ENCODE assay signal across 11 cellular contexts in genomic region chr20:5114403-5114802, GRCh38. TPM values are rescaled to one million over a fixed set of nuclear protein-coding genes. Genes with fewer than 3 reads are reported as not detected.
DNase-seq lines count a peak whose midpoint lies in the region; ATAC-seq and TF ChIP-seq lines count a peak whose summit lies in the region.
"Had no signal": no experiment of that assay in that cellular context is flagged by ENCODE, and none has a peak within 500 bp of the region (broad histone marks: within the 10 kb centered on the region; RNA-seq: fewer than 3 reads in every experiment).

No MANE protein-coding gene starts in this region.

- no peak overlapping the region for H3K4me3 ChIP-seq in CD8-positive, alpha-beta T cell (ENCODE audit: low read depth, low read length)
- H3K4me3 ChIP-seq: cardiac muscle cell, testis had no signal

- H3K4me1 Mint-ChIP-seq in CD8-positive, alpha-beta T cell (ENCODE audit: low read depth) = peaks cover 40% of the 10 kb centered on the region
- H3K4me1 Mint-ChIP-seq in HFFc6 (ENCODE audit: low read depth) = peaks cover 38% of the 10 kb centered on the region
- peaks cover 45% of the 10 kb centered on the region for H3K4me1 Mint-ChIP-seq in activated CD8-positive, alpha-beta T cell treated with anti-CD3 and anti-CD28 coated beads for 36 hours (ENCODE audit: low read depth)
- peaks cover 32 to 40% of the 10 kb centered on the region in 2 donors for H3K4me1 Mint-ChIP-seq in natural killer cell treated with Interleukin-12 subunit alpha and Interleukin-12 subunit beta and Interleukin-15 and Interleukin-18, amount 100 ng/mL, for 72 hours (ENCODE audit: low read depth in 2 of 2)
- peaks cover 35% of the 10 kb centered on the region for H3K4me1 Mint-ChIP-seq in chondrocyte (ENCODE audit: low read depth)

- peak overlapping the region; percentile 32 for H3K27ac Mint-ChIP-seq in CD8-positive, alpha-beta T cell
- peak overlapping the region; percentile 48 for H3K27ac Mint-ChIP-seq in HFFc6
- peak overlapping the region; percentile 89 for H3K27ac Mint-ChIP-seq in activated CD8-positive, alpha-beta T cell treated with anti-CD3 and anti-CD28 coated beads for 36 hours
- H3K27ac Mint-ChIP-seq in natural killer cell treated with Interleukin-12 subunit alpha and Interleukin-12 subunit beta and Interleukin-15 and Interleukin-18, amount 100 ng/mL, for 72 hours = peak overlapping the region; percentile 89 to 97
- H3K27ac Mint-ChIP-seq in chondrocyte (ENCODE audit: unreplicated experiment) = no peak overlapping the region

- no peak overlapping the region for H3K27ac ChIP-seq in CD8-positive, alpha-beta T cell (ENCODE audit: low read depth, low read length)
- H3K27ac ChIP-seq: testis had no signal

- peaks cover 28% of the 10 kb centered on the region for H3K4me1 ChIP-seq in CD8-positive, alpha-beta T cell (ENCODE audit: insufficient read depth, low read length)

- peaks cover 55% of the 10 kb centered on the region for H3K36me3 Mint-ChIP-seq in CD8-positive, alpha-beta T cell
- H3K36me3 Mint-ChIP-seq in HFFc6 (ENCODE audit: low read depth) = peaks cover 46% of the 10 kb centered on the region
- peaks cover 70% of the 10 kb centered on the region for H3K36me3 Mint-ChIP-seq in activated CD8-positive, alpha-beta T cell treated with anti-CD3 and anti-CD28 coated beads for 36 hours (ENCODE audit: low read depth)
- peaks cover 33% of the 10 kb centered on the region for H3K36me3 Mint-ChIP-seq in natural killer cell treated with Interleukin-12 subunit alpha and Interleukin-12 subunit beta and Interleukin-15 and Interleukin-18, amount 100 ng/mL, for 72 hours
- peaks cover 9% of the 10 kb centered on the region for H3K36me3 Mint-ChIP-seq in chondrocyte (ENCODE audit: low read depth)

- POLR2A ChIA-PET in CD8-positive, alpha-beta T cell (lab: Charles Lee) = interaction anchor here (0.6 to 1.0 kb wide), 3 partner anchors 11 to 52 kb away, joined by 3 to 4 read pairs (median 3); no protein-coding TSS in a partner anchor
- POLR2A ChIA-PET in activated CD8-positive, alpha-beta T cell treated with anti-CD3 and anti-CD28 coated beads for 36 hours (lab: Charles Lee) = interaction anchor here (0.5 to 1.2 kb wide), 3 partner anchors 21 to 313 kb away, joined by 3 read pairs; no protein-coding TSS in a partner anchor

- no peaks in the 10 kb centered on the region for H3K9me3 ChIP-seq in CD8-positive, alpha-beta T cell (ENCODE audit: low read length)
- H3K9me3 ChIP-seq: testis had no signal

- peaks cover 41% of the 10 kb centered on the region for H3K36me3 ChIP-seq in CD8-positive, alpha-beta T cell (ENCODE audit: insufficient read depth, low read length)

- no peaks in the 10 kb centered on the region for H3K27me3 Mint-ChIP-seq in CD8-positive, alpha-beta T cell (ENCODE audit: low read depth)
- peaks cover 2% of the 10 kb centered on the region for H3K27me3 Mint-ChIP-seq in HFFc6 (ENCODE audit: insufficient read depth)
- H3K27me3 Mint-ChIP-seq in activated CD8-positive, alpha-beta T cell treated with anti-CD3 and anti-CD28 coated beads for 36 hours = no peaks in the 10 kb centered on the region
- no peaks in the 10 kb centered on the region for H3K27me3 Mint-ChIP-seq in natural killer cell treated with Interleukin-12 subunit alpha and Interleukin-12 subunit beta and Interleukin-15 and Interleukin-18, amount 100 ng/mL, for 72 hours
- H3K27me3 Mint-ChIP-seq in chondrocyte (ENCODE audit: low read depth) = no peaks in the 10 kb centered on the region

- H3K9me3 Mint-ChIP-seq in CD8-positive, alpha-beta T cell = no peaks in the 10 kb centered on the region
- H3K9me3 Mint-ChIP-seq in HFFc6 = no peaks in the 10 kb centered on the region
- no peaks in the 10 kb centered on the region for H3K9me3 Mint-ChIP-seq in activated CD8-positive, alpha-beta T cell treated with anti-CD3 and anti-CD28 coated beads for 36 hours
- H3K9me3 Mint-ChIP-seq in natural killer cell treated with Interleukin-12 subunit alpha and Interleukin-12 subunit beta and Interleukin-15 and Interleukin-18, amount 100 ng/mL, for 72 hours = no peaks in the 10 kb centered on the region
- no peaks in the 10 kb centered on the region for H3K9me3 Mint-ChIP-seq in chondrocyte (ENCODE audit: low read depth)

- no peak for DNase-seq in CD8-positive, alpha-beta T cell
- no peak for DNase-seq in HFFc6
- no peak for DNase-seq in activated CD8-positive, alpha-beta T cell treated with anti-CD3 and anti-CD28 coated beads for 36 hours
- DNase-seq in natural killer cell treated with Interleukin-12 subunit alpha and Interleukin-12 subunit beta and Interleukin-15 and Interleukin-18, amount 100 ng/mL, for 72 hours (ENCODE audit: low spot score) = no peak
- DNase-seq in chondrocyte (ENCODE audit: low spot score) = no peak
- DNase-seq: NCI-H345, testis had no signal

- TF ChIP-seq CTCF in CD8-positive, alpha-beta T cell (IDR thresholded peaks at IDR 0.05) = no peak
- TF ChIP-seq CTCF in HFFc6 (IDR thresholded peaks at IDR 0.05) = no peak
- no peak for TF ChIP-seq CTCF in activated CD8-positive, alpha-beta T cell treated with anti-CD3 and anti-CD28 coated beads for 36 hours (IDR thresholded peaks at IDR 0.05)
- no peak for TF ChIP-seq CTCF in chondrocyte (IDR thresholded peaks at IDR 0.05)

- CTCF ChIA-PET in CD8-positive, alpha-beta T cell (lab: Charles Lee) = interaction anchor here (0.8 kb wide), 1 partner anchor 108 kb away, joined by 3 read pairs; no protein-coding TSS in a partner anchor
- CTCF ChIA-PET in activated CD8-positive, alpha-beta T cell treated with anti-CD3 and anti-CD28 coated beads for 36 hours (lab: Charles Lee) = interaction anchor here (1.1 to 1.3 kb wide), 3 partner anchors 54 to 108 kb away, joined by 3 to 4 read pairs (median 4); no protein-coding TSS in a partner anchor

- H3K27me3 ChIP-seq in CD8-positive, alpha-beta T cell (ENCODE audit: insufficient read depth, low read length) = no peaks in the 10 kb centered on the region
- H3K27me3 ChIP-seq: cardiac muscle cell, testis had no signal

- no peak for ATAC-seq in CD8-positive, alpha-beta T cell
- ATAC-seq in activated CD8-positive, alpha-beta T cell treated with anti-CD3 and anti-CD28 coated beads for 36 hours = no peak
- no peak for ATAC-seq in natural killer cell treated with Interleukin-12 subunit alpha and Interleukin-12 subunit beta and Interleukin-15 and Interleukin-18, amount 100 ng/mL, for 72 hours
- ATAC-seq in HG02981 (IDR thresholded peaks at IDR 0.05; ENCODE audit: unreplicated experiment) (no peak), HG03469 (IDR thresholded peaks at IDR 0.05; ENCODE audit: unreplicated experiment) (no peak)
- ATAC-seq: Panc1 had no signal

- intact Hi-C loops in CD8-positive, alpha-beta T cell (cut with DNase I, micrococcal nuclease) = no loop called here
- intact Hi-C loops in activated CD8-positive, alpha-beta T cell treated with anti-CD3 and anti-CD28 coated beads for 36 hours (cut with micrococcal nuclease) = no loop called here

- peak overlapping the region; percentile 11 for H3K4me3 Mint-ChIP-seq in CD8-positive, alpha-beta T cell
- H3K4me3 Mint-ChIP-seq in HFFc6 (no peak overlapping the region), chondrocyte (ENCODE audit: unreplicated experiment) (no peak overlapping the region)
- H3K4me3 Mint-ChIP-seq in activated CD8-positive, alpha-beta T cell treated with anti-CD3 and anti-CD28 coated beads for 36 hours = peak overlapping the region; percentile 90
- peak overlapping the region; percentile 94 for H3K4me3 Mint-ChIP-seq in natural killer cell treated with Interleukin-12 subunit alpha and Interleukin-12 subunit beta and Interleukin-15 and Interleukin-18, amount 100 ng/mL, for 72 hours

RNA-seq across cellular contexts. Expression of gene TMEM230, which starts 1.5 kb away (rescaled TPM):
- total RNA-seq in CD8-positive, alpha-beta T cell = 10 to 100 TPM; 20.7 to 23.5 TPM
- 100 to 1,000 TPM; 129 to 151 (median 144) TPM for total RNA-seq in HFFc6 (2021; fragmentation: NEBNext Ultra II Directional; extraction: Animal tissue kit (Norgen Biotek cat#: 25700))
- 10 to 100 TPM; 66.8 to 76.3 TPM for total RNA-seq in activated CD8-positive, alpha-beta T cell treated with anti-CD3 and anti-CD28 coated beads for 36 hours
- 10 to 100 TPM; 68.3 to 78.1 TPM for total RNA-seq in natural killer cell treated with Interleukin-12 subunit alpha and Interleukin-12 subunit beta and Interleukin-15 and Interleukin-18, amount 100 ng/mL, for 72 hours
- total RNA-seq in chondrocyte = 92.8 to 118 TPM (median 93.8 TPM) in 3 replicates

RNA-seq across cellular contexts. Expression of gene PCNA, which starts 5.4 kb away (rescaled TPM):
- total RNA-seq in CD8-positive, alpha-beta T cell = 10 to 100 TPM; 40.2 to 40.6 TPM
- 100 to 1,000 TPM; 104 to 172 (median 152) TPM for total RNA-seq in HFFc6 (2021; fragmentation: NEBNext Ultra II Directional; extraction: Animal tissue kit (Norgen Biotek cat#: 25700))
- 100 to 1,000 TPM; 600 to 627 TPM for total RNA-seq in activated CD8-positive, alpha-beta T cell treated with anti-CD3 and anti-CD28 coated beads for 36 hours
- 100 to 1,000 TPM; 288 to 377 TPM for total RNA-seq in natural killer cell treated with Interleukin-12 subunit alpha and Interleukin-12 subunit beta and Interleukin-15 and Interleukin-18, amount 100 ng/mL, for 72 hours
- total RNA-seq in chondrocyte = 46.3 to 117 TPM (median 49.4 TPM) in 3 replicates

RNA-seq across cellular contexts. Expression of gene CDS2, which starts 12.4 kb away (rescaled TPM):
- 10 to 100 TPM; 68.7 to 70.9 TPM for total RNA-seq in CD8-positive, alpha-beta T cell
- 10 to 100 TPM; 36.6 to 42.5 (median 39.2) TPM for total RNA-seq in HFFc6 (2021; fragmentation: NEBNext Ultra II Directional; extraction: Animal tissue kit (Norgen Biotek cat#: 25700))
- total RNA-seq in activated CD8-positive, alpha-beta T cell treated with anti-CD3 and anti-CD28 coated beads for 36 hours = 10 to 100 TPM; 30.2 to 34.7 TPM
- 10 to 100 TPM; 48.7 to 52.0 TPM for total RNA-seq in natural killer cell treated with Interleukin-12 subunit alpha and Interleukin-12 subunit beta and Interleukin-15 and Interleukin-18, amount 100 ng/mL, for 72 hours
- total RNA-seq in chondrocyte = 33.0 to 46.9 TPM (median 42.9 TPM) in 3 replicates

Comparison
In these comparisons a context has a peak if more than half of its experiments do, and no peak if none do; other contexts are left out.
1. H3K4me3 Mint-ChIP-seq: peak in CD8-positive, alpha-beta T cell (single experiment), activated CD8-positive, alpha-beta T cell treated with anti-CD3 and anti-CD28 coated beads for 36 hours (single experiment) and natural killer cell treated with Interleukin-12 subunit alpha and Interleukin-12 subunit beta and Interleukin-15 and Interleukin-18, amount 100 ng/mL, for 72 hours (single experiment); none in HFFc6 (single experiment) and chondrocyte (single experiment).